ENCODE assay signal across 13 cellular contexts in the genomic region with DNA sequence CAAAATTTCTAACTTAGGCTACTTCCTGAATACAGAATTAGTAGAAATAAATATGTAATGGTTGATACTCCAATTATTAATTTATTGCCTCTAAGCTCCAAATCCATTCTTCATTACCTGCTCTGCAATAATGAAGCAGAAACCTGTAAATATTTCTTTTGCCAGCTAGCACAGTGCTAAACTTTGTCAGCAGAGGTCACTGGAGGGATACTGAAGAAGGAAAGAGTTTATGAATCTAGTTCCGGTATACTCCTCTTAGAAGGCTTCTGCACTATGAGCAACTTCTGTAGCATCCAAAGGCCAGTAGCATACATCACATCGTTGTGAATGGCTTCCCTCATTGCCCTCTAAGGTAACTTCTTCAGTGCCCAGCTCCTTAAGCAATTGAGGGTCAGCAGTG.
DNase-seq lines count a peak whose midpoint lies in the region; ATAC-seq and TF ChIP-seq lines count a peak whose summit lies in the region.
"Had no signal": no experiment of that assay in that cellular context is flagged by ENCODE, and none has a peak within 500 bp of the region (broad histone marks: within the 10 kb centered on the region; RNA-seq: fewer than 3 reads in every experiment).

No MANE protein-coding gene starts in this region.

- no peak overlapping the region for H3K4me3 ChIP-seq in A673 (ENCODE audit: low read depth, low read length, poor library complexity, severe bottlenecking)
- H3K4me3 ChIP-seq in GM06990 (replicated peaks; ENCODE audit: low read depth, low read length), result no peak overlapping the region
- no peak overlapping the region for H3K4me3 ChIP-seq in heart left ventricle

- no peaks in the 10 kb centered on the region for H3K4me1 Mint-ChIP-seq in chondrocyte (ENCODE audit: low read depth)
- H3K4me1 Mint-ChIP-seq: activated CD4-positive, alpha-beta T cell treated with anti-CD3 and anti-CD28 coated beads for 36 hours had no signal

- no peak for ATAC-seq in HG02623 (IDR thresholded peaks at IDR 0.05; ENCODE audit: unreplicated experiment)
- no peak for ATAC-seq in heart left ventricle
- no peak for ATAC-seq in HG03442 (IDR thresholded peaks at IDR 0.05; ENCODE audit: unreplicated experiment)
- ATAC-seq: activated CD4-positive, alpha-beta T cell treated with anti-CD3 and anti-CD28 coated beads for 36 hours had no signal

- BruUV-seq in A673 (replicated peaks; lab: Mats Ljungman, UMichigan), result no TSS peak

- 39 to 62% (median 55%) methylated on average over 2 of the region's 2 CpGs for WGBS in heart left ventricle, 4 donors

- TF ChIP-seq POLR2A in heart left ventricle (IDR thresholded peaks at IDR 0.05), result no peak

- CTCF ChIA-PET in A673 (lab: Charles Lee), result no interaction called here

- H3K27ac Mint-ChIP-seq in chondrocyte (ENCODE audit: unreplicated experiment), result no peak overlapping the region
- H3K27ac Mint-ChIP-seq: activated CD4-positive, alpha-beta T cell treated with anti-CD3 and anti-CD28 coated beads for 36 hours; CD4-positive, alpha-beta T cell had no signal

- DNase-seq in A673 (ENCODE audit: low spot score), result no peak
- no peak for DNase-seq in GM06990 (ENCODE audit: extremely low read depth, insufficient read length)
- DNase-seq in NCI-H69 (lab: John Stamatoyannopoulos, UW), result peak; percentile 43
- DNase-seq in chondrocyte (ENCODE audit: low spot score), result no peak
- DNase-seq in effector CD8-positive, alpha-beta T cell (lab: John Stamatoyannopoulos, UW), result no peak
- no peak for DNase-seq in heart left ventricle
- DNase-seq: activated CD4-positive, alpha-beta T cell treated with anti-CD3 and anti-CD28 coated beads for 36 hours; activated effector memory CD4-positive, alpha-beta T cell treated with anti-CD3 and anti-CD28 coated beads, Interleukin-2, amount 50 U/mL, for 16 hours; CD4-positive, alpha-beta T cell; occipital lobe; stimulated activated naive CD4-positive, alpha-beta T cell treated with Interleukin-2 at 50 U/mL for 16 hours had no signal

- intact Hi-C loops in A673 (cut with micrococcal nuclease; ENCODE audit: unreplicated experiment) (no loop called here), heart left ventricle (cut with DNase I) (no loop called here)

- H3K9me3 Mint-ChIP-seq in chondrocyte (ENCODE audit: low read depth), result peaks cover 16% of the 10 kb centered on the region

- no peaks in the 10 kb centered on the region for H3K36me3 Mint-ChIP-seq in chondrocyte (ENCODE audit: low read depth)

- no peaks in the 10 kb centered on the region for H3K36me3 ChIP-seq in A673 (ENCODE audit: insufficient read depth, low read length, poor library complexity, severe bottlenecking)
- no peaks in the 10 kb centered on the region for H3K36me3 ChIP-seq in GM06990 (ENCODE audit: control insufficient read depth, insufficient read depth, low read length)
- H3K36me3 ChIP-seq in heart left ventricle, result no peaks in the 10 kb centered on the region

- H3K27ac ChIP-seq in A673 (ENCODE audit: low read depth, low read length, poor library complexity, severe bottlenecking) (no peak overlapping the region), heart left ventricle (no peak overlapping the region)

- H3K9me3 ChIP-seq in A673 (ENCODE audit: low read depth, low read length, poor library complexity, severe bottlenecking), result no peaks in the 10 kb centered on the region
- peaks cover 0 to 46% (median 2%) of the 10 kb centered on the region in 12 donors for H3K9me3 ChIP-seq in heart left ventricle

- TF ChIP-seq CTCF in A673 (conservative IDR thresholded peaks at IDR 0.05; ENCODE audit: low read depth, low read length) (0 out of 2 replicates have a peak, but pooled peaks have one; percentile 12), GM06990 (IDR thresholded peaks at IDR 0.05; ENCODE audit: insufficient read depth, low read length, poor library complexity, severe bottlenecking) (peak; percentile 26), chondrocyte (IDR thresholded peaks at IDR 0.05) (peak; percentile 53), heart left ventricle (IDR thresholded peaks at IDR 0.05) (no peak)

- no peaks in the 10 kb centered on the region for H3K4me1 ChIP-seq in A673 (ENCODE audit: insufficient read depth, low read length, poor library complexity, severe bottlenecking)
- no peaks in the 10 kb centered on the region for H3K4me1 ChIP-seq in heart left ventricle

- H3K27me3 ChIP-seq in A673 (replicated peaks; ENCODE audit: insufficient read depth, low read depth, low read length, poor library complexity) (no peaks in the 10 kb centered on the region), GM06990 (replicated peaks; ENCODE audit: control insufficient read depth, insufficient read depth, low read length) (no peaks in the 10 kb centered on the region), heart left ventricle (no peaks in the 10 kb centered on the region)

- H3K4me3 Mint-ChIP-seq in chondrocyte (ENCODE audit: unreplicated experiment), result no peak overlapping the region
- H3K4me3 Mint-ChIP-seq: activated CD4-positive, alpha-beta T cell treated with anti-CD3 and anti-CD28 coated beads for 36 hours; CD4-positive, alpha-beta T cell had no signal

- POLR2A ChIA-PET in A673 (lab: Charles Lee; ENCODE audit: low non-redundant PET), result no interaction called here

- H3K27me3 Mint-ChIP-seq in chondrocyte (ENCODE audit: low read depth), result peaks cover 3% of the 10 kb centered on the region
- H3K27me3 Mint-ChIP-seq: activated CD4-positive, alpha-beta T cell treated with anti-CD3 and anti-CD28 coated beads for 36 hours; CD4-positive, alpha-beta T cell had no signal

Comparison
In these comparisons a context has a peak if more than half of its experiments do, and no peak if none do; other contexts are left out.
1. CTCF ChIP-seq: peak in A673 (single experiment), GM06990 (single experiment) and chondrocyte (single experiment); none in heart left ventricle (0 of 12).